11 cellular contexts compared by ENCODE assay signal in genomic region chr2:157901325-157901724, GRCh38. TPM values are rescaled to one million over a fixed set of nuclear protein-coding genes. Genes with fewer than 3 reads are reported as not detected.
DNase-seq lines count a peak whose midpoint lies in the region; ATAC-seq and TF ChIP-seq lines count a peak whose summit lies in the region.
"Had no signal": no experiment of that assay in that cellular context is flagged by ENCODE, and none has a peak within 500 bp of the region (broad histone marks: within the 10 kb centered on the region; RNA-seq: fewer than 3 reads in every experiment).

No MANE protein-coding gene starts in this region.

- H3K4me1 ChIP-seq in BE2C (no peaks in the 10 kb centered on the region), foreskin keratinocyte (no peaks in the 10 kb centered on the region), ascending aorta (no peaks in the 10 kb centered on the region)

- POLR2A ChIA-PET in T-cell (lab: Charles Lee), result no interaction called here

- no peaks in the 10 kb centered on the region for H3K36me3 Mint-ChIP-seq in T-cell
- H3K36me3 Mint-ChIP-seq: natural killer cell had no signal

- no peak overlapping the region for H3K27ac ChIP-seq in foreskin keratinocyte
- H3K27ac ChIP-seq in ascending aorta, result no peak overlapping the region

- H3K27ac Mint-ChIP-seq in T-cell, result peak overlapping the region; percentile 99 to 100
- H3K27ac Mint-ChIP-seq: natural killer cell had no signal

- peaks cover 0 to 3% (median 0%) of the 10 kb centered on the region in 3 donors for H3K9me3 Mint-ChIP-seq in T-cell
- H3K9me3 Mint-ChIP-seq: natural killer cell had no signal

- H3K9me3 ChIP-seq in BE2C (no peaks in the 10 kb centered on the region), ascending aorta (no peaks in the 10 kb centered on the region)

- H3K36me3 ChIP-seq in BE2C (no peaks in the 10 kb centered on the region), ascending aorta (no peaks in the 10 kb centered on the region)

- no peaks in the 10 kb centered on the region for H3K27me3 Mint-ChIP-seq in T-cell

- ATAC-seq in T-cell (replicated peaks in 1 of 4) (no peak), foreskin keratinocyte (no peak), GM21576 (IDR thresholded peaks at IDR 0.05; ENCODE audit: unreplicated experiment) (no peak)
- ATAC-seq: natural killer cell had no signal

- no peak for DNase-seq in BE2C
- DNase-seq in GM10266 (ENCODE audit: extremely low spot score), result no peak
- peak in 3 of 34 experiments; percentile 7 to 11 (median 10) for DNase-seq in T-cell
- no peak for DNase-seq in foreskin keratinocyte
- DNase-seq in NCI-H187 treated with DMSO at 0.1 percent for 48 hours (lab: John Stamatoyannopoulos, UW), result no peak
- no peak for DNase-seq in ascending aorta (ENCODE audit: low spot score in 2 of 2)
- no peak for DNase-seq in NCI-H1417 treated with DMSO at 0.1 percent for 48 hours (lab: John Stamatoyannopoulos, UW)
- DNase-seq: activated naive CD4-positive, alpha-beta T cell treated with Interleukin-2 at 50 U/mL for 16 hours; DMS79; natural killer cell had no signal

- H3K4me1 Mint-ChIP-seq in T-cell, result peaks cover 53 to 54% (median 54%) of the 10 kb centered on the region in 3 donors

- no peaks in the 10 kb centered on the region for H3K27me3 ChIP-seq in BE2C
- no peaks in the 10 kb centered on the region for H3K27me3 ChIP-seq in foreskin keratinocyte
- H3K27me3 ChIP-seq in ascending aorta, result no peaks in the 10 kb centered on the region

- H3K4me3 ChIP-seq in BE2C (ENCODE audit: low read depth, low read length) (no peak overlapping the region), ascending aorta (no peak overlapping the region)

- CTCF ChIA-PET in T-cell (lab: Charles Lee), result interaction anchor here (0.5 to 1.7 kb wide), 7 partner anchors 8 to 107 kb away, joined by 3 to 7 read pairs (median 4); partner anchors contain the start of gene ACVR1 (in 1 of the 2)

- H3K4me3 Mint-ChIP-seq in T-cell, result no peak overlapping the region
- H3K4me3 Mint-ChIP-seq: natural killer cell had no signal

- intact Hi-C loops in ascending aorta (cut with DNase I), result no loop called here

- TF ChIP-seq CTCF in BE2C (IDR thresholded peaks at IDR 0.05; ENCODE audit: low read depth, low read length), result peak; percentile 32
- TF ChIP-seq CTCF in GM10266 (IDR thresholded peaks at IDR 0.05; ENCODE audit: control insufficient read depth, insufficient read depth, low read depth, missing control alignments), result peak; percentile 36
- TF ChIP-seq CTCF in foreskin keratinocyte (conservative IDR thresholded peaks at IDR 0.05), result peak; percentile 46
- no peak for TF ChIP-seq CTCF in ascending aorta (IDR thresholded peaks at IDR 0.05)

RNA-seq across cellular contexts. Expression of gene ACVR1, which starts 25.2 kb away (rescaled TPM):
- 8.5 TPM for polyA plus RNA-seq in BE2C (2012; ENCODE audit: insufficient read depth, insufficient read length, low read depth)
- total RNA-seq in T-cell, result 10 to 100 TPM; 18.3 to 31.5 (median 25.1) TPM
- total RNA-seq in foreskin keratinocyte, result 24.4 and 28.3 TPM in 2 replicates
- 13.2 and 13.7 TPM in 2 replicates for polyA plus RNA-seq in foreskin keratinocyte
- total RNA-seq in ascending aorta, result 6.9 TPM

Comparison
In these comparisons a context has a peak if more than half of its experiments do, and no peak if none do; other contexts are left out.
1. CTCF ChIP-seq: peak in BE2C (single experiment), GM10266 (single experiment) and foreskin keratinocyte (single experiment); none in ascending aorta (0 of 3).